8 cellular contexts compared by ENCODE assay signal in the genomic region with DNA sequence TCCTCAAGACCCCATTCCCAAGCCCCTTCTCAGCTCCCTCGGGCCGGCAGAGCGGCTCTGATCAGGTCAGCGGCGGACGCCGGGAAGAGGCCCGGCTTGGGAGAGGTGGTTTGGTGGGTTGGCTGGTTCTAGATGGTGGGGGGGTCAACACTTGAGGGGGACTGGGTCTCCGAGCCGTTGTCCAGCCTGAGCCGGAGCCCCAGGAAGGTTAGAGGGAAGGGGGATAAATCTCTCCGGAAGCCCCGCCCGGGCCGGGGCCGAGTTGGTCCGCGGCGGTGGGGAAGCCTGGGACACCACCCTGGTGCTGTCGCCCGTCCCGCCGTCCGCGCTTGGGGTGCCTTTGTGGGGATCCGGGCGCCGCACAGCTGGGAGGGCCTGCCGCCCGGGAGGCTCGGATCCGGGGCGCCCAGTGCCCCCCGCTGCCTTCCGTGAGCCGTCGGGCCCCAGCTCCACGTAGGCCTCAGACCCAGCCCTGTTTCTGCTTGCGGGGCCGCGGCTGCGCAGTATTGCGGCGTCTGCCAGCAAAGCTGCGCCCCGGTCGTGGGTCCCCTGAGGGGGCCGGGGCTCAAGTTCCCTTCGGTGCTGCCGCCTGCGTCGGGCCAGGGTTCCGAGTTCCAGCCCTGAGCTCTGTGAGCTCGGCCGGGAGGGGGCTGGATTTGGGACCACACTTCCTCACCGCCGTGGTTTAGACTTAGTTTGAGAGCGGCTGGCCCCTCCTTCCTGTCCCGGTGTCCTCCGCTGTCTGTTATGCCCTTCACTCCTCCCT. TPM values are rescaled to one million over a fixed set of nuclear protein-coding genes. Genes with fewer than 3 reads are reported as not detected.
DNase-seq lines count a peak whose midpoint lies in the region; ATAC-seq and TF ChIP-seq lines count a peak whose summit lies in the region.

No MANE protein-coding gene starts in this region.

- H3K27me3 ChIP-seq in CD4-positive, alpha-beta memory T cell (ENCODE audit: insufficient read depth, low read length), result no peaks in the 10 kb centered on the region
- no peaks in the 10 kb centered on the region for H3K27me3 ChIP-seq in tibial artery

- no peak for TF ChIP-seq CTCF in omental fat pad (IDR thresholded peaks at IDR 0.05)
- no peak for TF ChIP-seq CTCF in tibial artery (IDR thresholded peaks at IDR 0.05)

- peak; percentile 59 for ATAC-seq in GM21515 (IDR thresholded peaks at IDR 0.05; ENCODE audit: unreplicated experiment)
- peak; percentile 71 to 75 for ATAC-seq in activated T-cell treated with anti-CD3 and anti-CD28 coated beads, Interleukin-2, amount 50 U/mL, for 4 hours
- peak; percentile 69 for ATAC-seq in omental fat pad (ENCODE audit: low FRiP score)

- CTCF ChIA-PET in CD4-positive, alpha-beta memory T cell (lab: Charles Lee; ENCODE audit: partially characterized antibody), result interaction anchor here (0.7 to 3.6 kb wide), 10 partner anchors 10 to 101 kb away, joined by 3 to 29 read pairs (median 10); partner anchors contain the start of genes RACK1 and TRIM41

- peak overlapping the region; percentile 96 to 100 (median 99) for H3K4me3 Mint-ChIP-seq in CD4-positive, alpha-beta memory T cell
- H3K4me3 Mint-ChIP-seq in activated T-cell treated with anti-CD3 and anti-CD28 coated beads, Interleukin-2, amount 50 U/mL, for 4 hours, result peak overlapping the region; percentile 99

- H3K4me1 Mint-ChIP-seq in CD4-positive, alpha-beta memory T cell, result peaks cover 33 to 52% (median 42%) of the 10 kb centered on the region in 4 donors
- H3K4me1 Mint-ChIP-seq in activated T-cell treated with anti-CD3 and anti-CD28 coated beads, Interleukin-2, amount 50 U/mL, for 4 hours (ENCODE audit: low read depth), result peaks cover 39% of the 10 kb centered on the region

- H3K27me3 Mint-ChIP-seq in CD4-positive, alpha-beta memory T cell, result no peaks in the 10 kb centered on the region
- H3K27me3 Mint-ChIP-seq in activated T-cell treated with anti-CD3 and anti-CD28 coated beads, Interleukin-2, amount 50 U/mL, for 4 hours (ENCODE audit: low read depth), result no peaks in the 10 kb centered on the region

- no peak for TF ChIP-seq RAD21 in Ishikawa (IDR thresholded peaks at IDR 0.05; ENCODE audit: low read depth)

- H3K27ac Mint-ChIP-seq in CD4-positive, alpha-beta memory T cell, result peak overlapping the region; percentile 97 to 99 (median 99)

- TF ChIP-seq EP300 in Ishikawa (IDR thresholded peaks at IDR 0.05; ENCODE audit: borderline replicate concordance), result no peak

- peaks cover 15 to 32% of the 10 kb centered on the region in 2 donors for H3K36me3 Mint-ChIP-seq in CD4-positive, alpha-beta memory T cell
- H3K36me3 Mint-ChIP-seq in activated T-cell treated with anti-CD3 and anti-CD28 coated beads, Interleukin-2, amount 50 U/mL, for 4 hours (ENCODE audit: insufficient read depth), result peaks cover 20% of the 10 kb centered on the region

- H3K36me3 ChIP-seq in CD4-positive, alpha-beta memory T cell (ENCODE audit: insufficient read depth, low read length), result peaks cover 8% of the 10 kb centered on the region
- peaks cover 12 to 14% (median 13%) of the 10 kb centered on the region in 3 donors for H3K36me3 ChIP-seq in tibial artery

- intact Hi-C loops in CD4-positive, alpha-beta memory T cell (cut with micrococcal nuclease), result loop anchor here (1.0 to 5.0 kb wide), 5 partner anchors 17 to 449 kb away; partner anchors contain the start of gene TRIM41
- intact Hi-C loops in tibial artery (cut with DNase I; ENCODE audit: low total_unique reads), result loop anchor here (5.0 to 10.0 kb wide), 3 partner anchors 74 to 1187 kb away; partner anchors contain the start of genes RNF130 and ZFP62

- no peaks in the 10 kb centered on the region for H3K9me3 ChIP-seq in CD4-positive, alpha-beta memory T cell (ENCODE audit: control insufficient read depth in 1 of 2, low read length in 2 of 2)
- H3K9me3 ChIP-seq in tibial artery, result no peaks in the 10 kb centered on the region

- no peaks in the 10 kb centered on the region for H3K9me3 Mint-ChIP-seq in CD4-positive, alpha-beta memory T cell
- H3K9me3 Mint-ChIP-seq in activated T-cell treated with anti-CD3 and anti-CD28 coated beads, Interleukin-2, amount 50 U/mL, for 4 hours, result no peaks in the 10 kb centered on the region

- H3K27ac ChIP-seq in CD4-positive, alpha-beta memory T cell (ENCODE audit: low read depth, low read length), result peak overlapping the region; percentile 99
- H3K27ac ChIP-seq in tibial artery, result peak overlapping the region; percentile 97 to 98

- H3K4me1 ChIP-seq in CD4-positive, alpha-beta memory T cell (ENCODE audit: insufficient read depth, low read length), result peaks cover 46% of the 10 kb centered on the region
- H3K4me1 ChIP-seq in tibial artery, result peaks cover 0 to 45% (median 37%) of the 10 kb centered on the region in 4 donors

- peak; percentile 80 to 89 (median 85) for DNase-seq in CD4-positive, alpha-beta memory T cell
- peak; percentile 58 for DNase-seq in activated T-cell treated with anti-CD3 and anti-CD28 coated beads, Interleukin-2, amount 50 U/mL, for 4 hours
- DNase-seq in fibroblast of the conjunctiva (ENCODE audit: low read depth) (peak; percentile 29), omental fat pad (ENCODE audit: low spot score) (peak; percentile 52), tibial artery (peak; percentile 70 to 86), NCI-H1105 (lab: John Stamatoyannopoulos, UW) (no peak)

- H3K4me3 ChIP-seq in CD4-positive, alpha-beta memory T cell (ENCODE audit: low read length in 2 of 2), result peak overlapping the region in 1 of 2 donors; percentile 81
- H3K4me3 ChIP-seq in tibial artery, result peak overlapping the region; percentile 83 to 88

- POLR2A ChIA-PET in CD4-positive, alpha-beta memory T cell (lab: Charles Lee; ENCODE audit: partially characterized antibody), result interaction anchor here (0.8 to 10.9 kb wide), 26 partner anchors 10 to 1638 kb away, joined by 3 to 397 read pairs (median 7); partner anchors contain the start of genes HNRNPH1, RACK1, TRIM41 and TRIM7

TF ChIP-seq in Ishikawa, 13 proteins besides CTCF, POLR2A, EP300 and RAD21:
- peak; percentile 77 for TF ChIP-seq TAF1 (IDR thresholded peaks at IDR 0.05; ENCODE audit: low read depth)
- TF ChIP-seq, protein P1, sequence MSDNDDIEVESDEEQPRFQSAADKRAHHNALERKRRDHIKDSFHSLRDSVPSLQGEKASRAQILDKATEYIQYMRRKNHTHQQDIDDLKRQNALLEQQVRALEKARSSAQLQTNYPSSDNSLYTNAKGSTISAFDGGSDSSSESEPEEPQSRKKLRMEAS (IDR thresholded peaks at IDR 0.05), result peak; percentile 24; the same call in 1 of the 2 replicates
- no peak for TF ChIP-seq TEAD4 (IDR thresholded peaks at IDR 0.05)
- TF ChIP-seq, protein P2, sequence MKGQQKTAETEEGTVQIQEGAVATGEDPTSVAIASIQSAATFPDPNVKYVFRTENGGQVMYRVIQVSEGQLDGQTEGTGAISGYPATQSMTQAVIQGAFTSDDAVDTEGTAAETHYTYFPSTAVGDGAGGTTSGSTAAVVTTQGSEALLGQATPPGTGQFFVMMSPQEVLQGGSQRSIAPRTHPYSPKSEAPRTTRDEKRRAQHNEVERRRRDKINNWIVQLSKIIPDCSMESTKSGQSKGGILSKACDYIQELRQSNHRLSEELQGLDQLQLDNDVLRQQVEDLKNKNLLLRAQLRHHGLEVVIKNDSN (IDR thresholded peaks at IDR 0.05), result no peak

RNA-seq across cellular contexts. Expression of gene TRIM52, which starts 0.6 kb away (rescaled TPM):
- total RNA-seq in CD4-positive, alpha-beta memory T cell, result 10 to 100 TPM; 73.0 to 76.8 TPM
- polyA plus RNA-seq in CD4-positive, alpha-beta memory T cell, result 10 to 100 TPM; 19.4 to 47.2 TPM
- 10 to 100 TPM; 11.4 to 12.5 (median 12.0) TPM for total RNA-seq in activated T-cell treated with anti-CD3 and anti-CD28 coated beads, Interleukin-2, amount 50 U/mL, for 4 hours
- total RNA-seq in omental fat pad, result 10 to 100 TPM in 3 of 4 donors, 1 to 10 TPM in 1; 9.8 to 19.7 (median 14.5) TPM

RNA-seq across cellular contexts. Expression of gene RACK1, which starts 17.8 kb away (rescaled TPM):
- 1,000 to 10,000 TPM; 1,956 to 2,001 TPM for total RNA-seq in CD4-positive, alpha-beta memory T cell
- 1,000 to 10,000 TPM; 2,065 to 2,145 TPM for polyA plus RNA-seq in CD4-positive, alpha-beta memory T cell
- 1,000 to 10,000 TPM; 2,938 to 3,145 (median 2,972) TPM for total RNA-seq in activated T-cell treated with anti-CD3 and anti-CD28 coated beads, Interleukin-2, amount 50 U/mL, for 4 hours
- total RNA-seq in omental fat pad, result 1,000 to 10,000 TPM; 1,928 to 2,385 (median 2,165) TPM

RNA-seq across cellular contexts. Expression of gene TRIM41, which starts 38.4 kb away (rescaled TPM):
- total RNA-seq in CD4-positive, alpha-beta memory T cell, result 10 to 100 TPM; 39.9 to 40.7 TPM
- polyA plus RNA-seq in CD4-positive, alpha-beta memory T cell, result 1 to 10 TPM; 1.7 to 2.0 TPM
- total RNA-seq in activated T-cell treated with anti-CD3 and anti-CD28 coated beads, Interleukin-2, amount 50 U/mL, for 4 hours, result 10 to 100 TPM; 37.6 to 39.5 (median 38.3) TPM
- total RNA-seq in omental fat pad, result 10 to 100 TPM in 3 of 4 donors, 1 to 10 TPM in 1; 9.8 to 16.4 (median 12.6) TPM

RNA-seq across cellular contexts. Expression of gene TRIM7, which starts 56.5 kb away (rescaled TPM):
- 1 to 10 TPM; 3.3 to 4.2 TPM for total RNA-seq in CD4-positive, alpha-beta memory T cell
- under 1 TPM; 0.63 to 0.69 TPM for polyA plus RNA-seq in CD4-positive, alpha-beta memory T cell
- total RNA-seq in activated T-cell treated with anti-CD3 and anti-CD28 coated beads, Interleukin-2, amount 50 U/mL, for 4 hours, result 1 to 10 TPM in 1 of 3 donors, under 1 TPM in 2; 0.18 to 2.1 (median 0.99) TPM
- 1 to 10 TPM in 2 of 4 donors, under 1 TPM in 2; 0.79 to 2.9 (median 1.1) TPM for total RNA-seq in omental fat pad
